In genomic region chr16:3153077-3153368, GRCh38 we compare ENCODE assay signal across 9 cellular contexts. TPM values are rescaled to one million over a fixed set of nuclear protein-coding genes. Genes with fewer than 3 reads are reported as not detected.
DNase-seq lines count a peak whose midpoint lies in the region; ATAC-seq and TF ChIP-seq lines count a peak whose summit lies in the region.
"Had no signal": no experiment of that assay in that cellular context is flagged by ENCODE, and none has a peak within 500 bp of the region (broad histone marks: within the 10 kb centered on the region; RNA-seq: fewer than 3 reads in every experiment).

No MANE protein-coding gene starts in this region.

- H3K9me3 Mint-ChIP-seq in Calu3 (ENCODE audit: low read depth, unreplicated experiment) (no peaks in the 10 kb centered on the region), mesothelial cell of epicardium (no peaks in the 10 kb centered on the region)
- peaks cover 3% of the 10 kb centered on the region for H3K9me3 Mint-ChIP-seq in activated T-helper 17 cell treated with anti-CD3 and anti-CD28 coated beads, Interleukin-2, amount 50 U/mL, for 72 hours

- H3K27ac ChIP-seq in 22Rv1, result peak overlapping the region; percentile 88

- no peak for ATAC-seq in activated T-helper 17 cell treated with anti-CD3 and anti-CD28 coated beads, Interleukin-2, amount 50 U/mL, for 72 hours (replicated peaks)
- no peak for ATAC-seq in GM21390 (IDR thresholded peaks at IDR 0.05; ENCODE audit: unreplicated experiment)

- TF ChIP-seq CTCF in 22Rv1 (IDR thresholded peaks at IDR 0.05) (no peak), Calu3 (IDR thresholded peaks at IDR 0.05; ENCODE audit: unreplicated experiment) (no peak), mesothelial cell of epicardium (IDR thresholded peaks at IDR 0.05; ENCODE audit: unreplicated experiment) (no peak), GM20000 (IDR thresholded peaks at IDR 0.05; ENCODE audit: extremely low read depth, missing control alignments) (no peak)

- DNase-seq in Calu3 (no peak), mesothelial cell of epicardium (ENCODE audit: low spot score in 2 of 2, unreplicated experiment in 2 of 2) (no peak), GM20000 (ENCODE audit: low spot score) (no peak), HPDE6-E6E7 (ENCODE audit: extremely low spot score) (no peak), SHP77 (lab: John Stamatoyannopoulos, UW) (no peak)

- intact Hi-C loops in Calu3 (cut with micrococcal nuclease; ENCODE audit: unreplicated experiment), result no loop called here

- H3K27me3 Mint-ChIP-seq in Calu3 (ENCODE audit: unreplicated experiment), result no peaks in the 10 kb centered on the region
- no peaks in the 10 kb centered on the region for H3K27me3 Mint-ChIP-seq in activated T-helper 17 cell treated with anti-CD3 and anti-CD28 coated beads, Interleukin-2, amount 50 U/mL, for 72 hours
- H3K27me3 Mint-ChIP-seq in mesothelial cell of epicardium (ENCODE audit: low read depth), result peaks cover 34% of the 10 kb centered on the region

- CTCF ChIA-PET in Calu3 (lab: Charles Lee), result no interaction called here

- H3K4me3 Mint-ChIP-seq in Calu3 (ENCODE audit: low read depth, unreplicated experiment) (peak overlapping the region; percentile 89), mesothelial cell of epicardium (peak overlapping the region; percentile 65)
- peak overlapping the region; percentile 77 for H3K4me3 Mint-ChIP-seq in activated T-helper 17 cell treated with anti-CD3 and anti-CD28 coated beads, Interleukin-2, amount 50 U/mL, for 72 hours

- peaks cover 64% of the 10 kb centered on the region for H3K36me3 Mint-ChIP-seq in Calu3 (ENCODE audit: insufficient read depth, unreplicated experiment)
- H3K36me3 Mint-ChIP-seq in activated T-helper 17 cell treated with anti-CD3 and anti-CD28 coated beads, Interleukin-2, amount 50 U/mL, for 72 hours (ENCODE audit: low read depth), result peaks cover 23% of the 10 kb centered on the region
- H3K36me3 Mint-ChIP-seq in mesothelial cell of epicardium, result no peaks in the 10 kb centered on the region

- H3K27ac Mint-ChIP-seq in Calu3 (ENCODE audit: unreplicated experiment) (peak overlapping the region; percentile 100), mesothelial cell of epicardium (peak overlapping the region; percentile 79)
- H3K27ac Mint-ChIP-seq in activated T-helper 17 cell treated with anti-CD3 and anti-CD28 coated beads, Interleukin-2, amount 50 U/mL, for 72 hours, result peak overlapping the region; percentile 99

- BruUV-seq in Calu3 (replicated peaks; lab: Mats Ljungman, UMichigan), result no TSS peak

- peaks cover 31% of the 10 kb centered on the region for H3K4me1 Mint-ChIP-seq in Calu3 (ENCODE audit: low read depth, unreplicated experiment)
- H3K4me1 Mint-ChIP-seq in activated T-helper 17 cell treated with anti-CD3 and anti-CD28 coated beads, Interleukin-2, amount 50 U/mL, for 72 hours, result peaks cover 23% of the 10 kb centered on the region
- H3K4me1 Mint-ChIP-seq in mesothelial cell of epicardium, result peaks cover 25% of the 10 kb centered on the region

RNA-seq across cellular contexts. Expression of gene ZNF213, which starts 18.2 kb away (rescaled TPM):
- total RNA-seq in Calu3 (2022), result 9.8 and 11.8 TPM in 2 replicates
- total RNA-seq in activated T-helper 17 cell treated with anti-CD3 and anti-CD28 coated beads, Interleukin-2, amount 50 U/mL, for 72 hours, result 1 to 10 TPM; 6.4 to 8.6 TPM
- 12.2 to 13.4 TPM (median 12.7 TPM) in 3 replicates for total RNA-seq in mesothelial cell of epicardium

RNA-seq across cellular contexts. Expression of gene OR1F1, which starts 35.0 kb away (rescaled TPM):
- total RNA-seq in Calu3 (2022) (0.40 and 0.54 TPM in 2 replicates), mesothelial cell of epicardium (not detected in 3 replicates)
- under 1 TPM in 1 of 2 donors, not detected in 1; 0.37 TPM for total RNA-seq in activated T-helper 17 cell treated with anti-CD3 and anti-CD28 coated beads, Interleukin-2, amount 50 U/mL, for 72 hours

RNA-seq across cellular contexts. Expression of gene ZNF205, which starts 40.6 kb away (rescaled TPM):
- 17.2 and 17.7 TPM in 2 replicates for total RNA-seq in Calu3 (2022)
- total RNA-seq in activated T-helper 17 cell treated with anti-CD3 and anti-CD28 coated beads, Interleukin-2, amount 50 U/mL, for 72 hours, result not detected
- total RNA-seq in mesothelial cell of epicardium, result 15.4 to 16.7 TPM (median 16.0 TPM) in 3 replicates

RNA-seq across cellular contexts. Expression of gene ZSCAN10, which starts 53.9 kb away (rescaled TPM):
- total RNA-seq in Calu3 (2022) (not detected in 2 replicates), mesothelial cell of epicardium (0.09 to 0.42 TPM in 2 of 3 replicates, not detected in the other)
- total RNA-seq in activated T-helper 17 cell treated with anti-CD3 and anti-CD28 coated beads, Interleukin-2, amount 50 U/mL, for 72 hours, result under 1 TPM; 0.34 to 0.45 TPM
- total RNA-seq: epithelial cell of proximal tubule had no signal

Comparison
In these comparisons a context has a peak if more than half of its experiments do, and no peak if none do; other contexts are left out.
1. RNA of gene ZNF205, which starts 40.6 kb away (total RNA-seq): 17.2 to 17.7 TPM in Calu3 and 15.4 to 16.7 TPM in mesothelial cell of epicardium; not detected in activated T-helper 17 cell treated with anti-CD3 and anti-CD28 coated beads, Interleukin-2, amount 50 U/mL, for 72 hours; every median in the first group is over 10 times any median in the second.
2. Peak in every context shown above with its lines, with median percentiles within 50 percentile points of each other: H3K27ac Mint-ChIP-seq and H3K4me3 Mint-ChIP-seq.